In the genomic region with DNA sequence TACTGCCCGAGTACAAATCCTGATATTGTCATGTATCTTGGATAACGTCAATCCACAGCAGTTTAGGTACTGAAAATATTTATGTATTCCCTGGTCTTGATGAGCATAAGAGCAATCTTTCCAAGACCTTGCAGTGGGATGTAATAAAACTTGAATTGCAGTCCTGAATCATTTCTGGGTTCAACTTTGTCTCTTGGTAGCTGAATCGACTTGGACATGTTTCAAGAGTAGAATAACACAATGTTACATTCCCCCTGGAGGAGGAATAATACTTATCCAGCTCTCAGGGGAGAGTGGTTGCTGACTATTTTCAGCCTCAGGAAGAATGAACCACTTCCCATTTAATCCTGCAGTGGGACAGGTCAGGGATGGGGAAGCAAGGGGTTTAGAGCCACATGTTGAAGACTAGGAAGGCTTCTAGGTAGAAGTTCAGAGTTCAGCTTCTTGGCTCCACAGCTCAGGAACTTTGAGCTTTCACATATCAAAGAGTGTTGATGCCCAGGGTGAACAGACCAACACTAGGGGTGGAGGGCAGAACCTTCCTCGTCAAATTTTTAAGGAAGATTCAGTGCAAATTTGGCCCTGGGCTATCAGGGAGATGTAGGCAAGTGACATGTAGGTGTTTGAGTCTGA, we compare ENCODE assay signal across 24 cellular contexts.
"Had no signal": no experiment of that assay in that cellular context is flagged by ENCODE, and none has a peak within 500 bp of the region (broad histone marks: within the 10 kb centered on the region; RNA-seq: fewer than 3 reads in every experiment).

No MANE protein-coding gene starts in this region.

- H3K4me3 Mint-ChIP-seq: naive B cell; natural killer cell; stimulated activated naive B cell treated with anti-CD40 and anti-IgM and Interleukin-4, amounts not matched to agents 10 μg/mL and 1 μg/mL and 100 μg/mL, for 72 hours had no signal

- H3K36me3 Mint-ChIP-seq: natural killer cell; stimulated activated naive B cell treated with anti-CD40 and anti-IgM and Interleukin-4, amounts not matched to agents 10 μg/mL and 1 μg/mL and 100 μg/mL, for 72 hours had no signal

- H3K9me3 Mint-ChIP-seq: naive B cell; natural killer cell; stimulated activated naive B cell treated with anti-CD40 and anti-IgM and Interleukin-4, amounts not matched to agents 10 μg/mL and 1 μg/mL and 100 μg/mL, for 72 hours had no signal

- DNase-seq: islet precursor cell; lower lobe of right lung; mammary epithelial cell; mesenchymal stem cell; naive B cell; natural killer cell; ovary; right lobe of liver; stimulated activated CD4-positive, alpha-beta T cell treated with anti-CD3 and anti-CD28 coated beads, Interleukin-12 subunit alpha, Interleukin-12 subunit beta, amount 100 ng/mL, for 4 hours; stimulated activated CD4-positive, alpha-beta T cell treated with anti-CD3 and anti-CD28 coated beads, Interleukin-15, amount 100 ng/mL, for 24 hours; stimulated activated CD4-positive, alpha-beta T cell treated with anti-CD3 and anti-CD28 coated beads, Interleukin-2, amount 100 ng/mL, for 24 hours; stimulated activated CD4-positive, alpha-beta T cell treated with anti-CD3 and anti-CD28 coated beads, Interleukin-4, amount 100 ng/mL, for 1 hour; stimulated activated naive B cell treated with anti-CD40 and anti-IgM and Interleukin-4, amounts not matched to agents 10 μg/mL and 1 μg/mL and 100 μg/mL, for 72 hours; stimulated activated naive CD8-positive, alpha-beta T cell treated with anti-CD3 and anti-CD28 coated beads, Interleukin-15, Interleukin-2, amounts not matched to agents 100 U/mL and 50 U/mL, for 24 hours; stomach; testis; thyroid gland; transverse colon; upper lobe of left lung had no signal

- H3K4me1 Mint-ChIP-seq: natural killer cell had no signal

- H3K27ac Mint-ChIP-seq: naive B cell; natural killer cell; progenitor cell of endocrine pancreas; stimulated activated naive B cell treated with anti-CD40 and anti-IgM and Interleukin-4, amounts not matched to agents 10 μg/mL and 1 μg/mL and 100 μg/mL, for 72 hours had no signal

- ATAC-seq: left lobe of liver; lower lobe of right lung; natural killer cell; right lobe of liver; stimulated activated naive B cell treated with anti-CD40 and anti-IgM and Interleukin-4, amounts not matched to agents 10 μg/mL and 1 μg/mL and 100 μg/mL, for 72 hours; stimulated activated naive CD8-positive, alpha-beta T cell treated with anti-CD3 and anti-CD28 coated beads, Interleukin-15, Interleukin-2, amounts not matched to agents 100 U/mL and 50 U/mL, for 24 hours had no signal

- H3K27me3 Mint-ChIP-seq: naive B cell; stimulated activated naive B cell treated with anti-CD40 and anti-IgM and Interleukin-4, amounts not matched to agents 10 μg/mL and 1 μg/mL and 100 μg/mL, for 72 hours had no signal

- H3K4me3 ChIP-seq: hepatocyte, lower lobe of right lung, ovary, right atrium auricular region, right lobe of liver, stomach, testis, thyroid gland, transverse colon, upper lobe of left lung, vagina had no signal
